ENCODE assay signal across 1 cellular context in genomic region chrX:69277961-69278795, GRCh38.
TF ChIP-seq lines count a peak whose summit lies in the region.

No MANE protein-coding gene starts in this region.

TF ChIP-seq in HepG2, 621 proteins besides CTCF, POLR2A, EP300 and RAD21 (continued from another document):
- TF ChIP-seq ZMAT5 (CRISPR knock-in tag; IDR thresholded peaks at IDR 0.05; ENCODE audit: borderline replicate concordance, low read depth) (no peak), CENPBD1 (CRISPR knock-in tag; IDR thresholded peaks at IDR 0.05; ENCODE audit: borderline replicate concordance, low read depth) (no peak), JUNB (CRISPR knock-in tag; IDR thresholded peaks at IDR 0.05; ENCODE audit: borderline replicate concordance) (no peak), MLXIP (CRISPR knock-in tag; IDR thresholded peaks at IDR 0.05; ENCODE audit: borderline replicate concordance) (no peak)
